9 cellular contexts compared by ENCODE assay signal in the genomic region with DNA sequence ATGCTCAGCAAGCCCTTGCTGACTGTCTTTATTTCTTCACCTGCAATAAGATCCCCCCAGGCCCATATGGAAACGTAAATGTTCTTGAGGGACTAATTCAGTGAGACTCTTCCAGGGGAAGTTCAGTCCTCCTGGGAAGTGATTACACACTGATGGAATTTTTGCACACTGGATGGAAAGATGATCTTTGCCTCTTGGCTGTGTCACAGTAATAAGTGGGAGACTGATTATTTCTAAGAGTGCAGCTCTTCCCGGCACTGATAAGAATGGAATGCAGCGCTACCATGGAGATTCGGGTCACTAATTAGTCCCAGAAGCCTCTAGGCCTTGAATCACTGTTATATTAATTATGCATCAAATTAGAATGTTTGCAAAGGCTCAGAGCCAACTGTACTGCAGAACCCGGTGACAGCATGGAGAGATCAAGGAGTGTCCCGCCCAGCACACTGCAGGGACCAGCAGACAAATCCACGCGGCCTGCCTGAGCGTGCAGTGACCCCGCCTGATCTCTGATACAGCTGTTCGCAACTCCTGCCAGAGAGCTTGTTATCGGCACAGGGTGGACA.
A peak's percentile ranks its signal among the peaks of the same experiment; 100 is the strongest.
DNase-seq lines count a peak whose midpoint lies in the region; TF ChIP-seq lines count a peak whose summit lies in the region.
"Had no signal": no experiment of that assay in that cellular context is flagged by ENCODE, and none has a peak within 500 bp of the region (broad histone marks: within the 10 kb centered on the region; RNA-seq: fewer than 3 reads in every experiment).

No MANE protein-coding gene starts in this region.

- no CpG with 5 or more reads among the region's 12 CpGs for WGBS in neuronal stem cell (ENCODE audit: extremely low coverage in 2 of 2, insufficient read length in 2 of 2, insufficient replicate concordance in 1 of 2), 2 donors

- peaks cover 14% of the 10 kb centered on the region; the same call in 1 of the 2 replicates for H3K9me3 ChIP-seq in OCI-LY7 (ENCODE audit: low read length)
- H3K9me3 ChIP-seq in neuronal stem cell (replicated peaks in 1 of 2; ENCODE audit: control insufficient read depth in 2 of 2, insufficient read depth in 1 of 2, low read depth in 1 of 2, low read length in 2 of 2), result peaks cover 4 to 21% of the 10 kb centered on the region in 2 donors

- no peak overlapping the region for H4K91ac ChIP-seq in neuronal stem cell (ENCODE audit: low read depth, low read length, poor library complexity)

- no peak overlapping the region for H4K8ac ChIP-seq in neuronal stem cell (ENCODE audit: low read depth, low read length)

- no peak overlapping the region for H3K14ac ChIP-seq in neuronal stem cell (ENCODE audit: low read length)

- no peak overlapping the region for H2BK12ac ChIP-seq in neuronal stem cell (ENCODE audit: low read length)

- no peak overlapping the region for H3K27ac ChIP-seq in OCI-LY7 (ENCODE audit: low read depth, low read length, poor library complexity, severe bottlenecking)
- no peak overlapping the region for H3K27ac ChIP-seq in neuronal stem cell (replicated peaks; ENCODE audit: low read length)

- CTCF ChIA-PET in OCI-LY7 (lab: Charles Lee; ENCODE audit: unreplicated experiment), result no interaction called here

- H3K9ac ChIP-seq in neuronal stem cell (ENCODE audit: low read depth, low read length, poor library complexity), result no peak overlapping the region

- H3K4me3 ChIP-seq in AG09309 (ENCODE audit: control insufficient read depth, low read depth, low read length) (no peak overlapping the region), OCI-LY7 (ENCODE audit: low read depth, low read length, poor library complexity, severe bottlenecking) (no peak overlapping the region), fibroblast of mammary gland (ENCODE audit: control insufficient read depth, low read depth, low read length) (no peak overlapping the region), neuronal stem cell (ENCODE audit: low read length in 2 of 2) (no peak overlapping the region)

- H2BK15ac ChIP-seq in neuronal stem cell (ENCODE audit: low read length), result no peak overlapping the region

- no peaks in the 10 kb centered on the region for H4K20me1 ChIP-seq in OCI-LY7 (ENCODE audit: insufficient read depth, low read length)

- H3K4me2 ChIP-seq in OCI-LY7 (ENCODE audit: low read length) (no peak overlapping the region), neuronal stem cell (ENCODE audit: insufficient read depth, low read length, poor library complexity, severe bottlenecking) (no peak overlapping the region)

- H2AK5ac ChIP-seq in neuronal stem cell (ENCODE audit: low read depth, low read length), result no peak overlapping the region

- H2BK5ac ChIP-seq in neuronal stem cell (ENCODE audit: low read length), result no peak overlapping the region

- no peaks in the 10 kb centered on the region for H3K79me2 ChIP-seq in OCI-LY7 (ENCODE audit: insufficient read depth, low read depth, low read length)

- peak overlapping the region; percentile 55 for H3K18ac ChIP-seq in neuronal stem cell (ENCODE audit: low read length)

- H3K4me1 ChIP-seq in OCI-LY7 (ENCODE audit: insufficient read depth, low read length, poor library complexity, severe bottlenecking) (peaks cover 4% of the 10 kb centered on the region), neuronal stem cell (ENCODE audit: control insufficient read depth in 2 of 2, insufficient read depth in 1 of 2, low read depth in 1 of 2, low read length in 2 of 2) (peaks cover 0 to 3% of the 10 kb centered on the region in 2 donors)

- H2AFZ ChIP-seq in OCI-LY7 (ENCODE audit: low read length) (peak overlapping the region; percentile 29; the same call in 1 of the 2 replicates), neuronal stem cell (ENCODE audit: low read length) (peak overlapping the region; percentile 65)

- intact Hi-C loops in OCI-LY7 (cut with micrococcal nuclease; ENCODE audit: unreplicated experiment), result no loop called here

- BruUV-seq in OCI-LY7 (replicated peaks; lab: Mats Ljungman, UMichigan), result no TSS peak

- H3K36me3 ChIP-seq in OCI-LY7 (ENCODE audit: insufficient read depth, low read length), result no peaks in the 10 kb centered on the region
- no peaks in the 10 kb centered on the region for H3K36me3 ChIP-seq in neuronal stem cell (replicated peaks in 1 of 2; ENCODE audit: control insufficient read depth in 2 of 2, insufficient read depth in 2 of 2, low read length in 2 of 2)

- no peak overlapping the region for H3K23ac ChIP-seq in neuronal stem cell (ENCODE audit: low read depth, low read length, poor library complexity)

- POLR2A ChIA-PET in OCI-LY7 (lab: Charles Lee), result interaction anchor here (0.7 kb wide), 1 partner anchor 26 kb away, joined by 3 read pairs; no protein-coding TSS in a partner anchor

- H3K9me2 ChIP-seq in OCI-LY7 (ENCODE audit: insufficient read depth, low read length), result no peaks in the 10 kb centered on the region

- H3K79me1 ChIP-seq in neuronal stem cell (ENCODE audit: low read depth, low read length), result no peaks in the 10 kb centered on the region

- no peak for TF ChIP-seq CTCF in AG09309 (IDR thresholded peaks at IDR 0.05; ENCODE audit: control insufficient read depth, insufficient read depth, low read depth, low read length, missing control alignments)
- TF ChIP-seq CTCF in OCI-LY7 (conservative IDR thresholded peaks at IDR 0.05; ENCODE audit: low read length), result no peak
- no peak for TF ChIP-seq CTCF in fibroblast of mammary gland (conservative IDR thresholded peaks at IDR 0.05; ENCODE audit: control insufficient read depth, insufficient read depth, low read depth, low read length)

- no peak overlapping the region for H2BK120ac ChIP-seq in neuronal stem cell (ENCODE audit: low read depth, low read length)

- no peak overlapping the region for H3K4ac ChIP-seq in neuronal stem cell (ENCODE audit: low read length)

- H3K27me3 ChIP-seq in neuronal stem cell (ENCODE audit: control insufficient read depth in 3 of 3, insufficient read depth in 3 of 3, low read depth in 1 of 3, low read length in 3 of 3), result no peaks in the 10 kb centered on the region

- DNase-seq in AG09309 (ENCODE audit: low read depth), result peak; percentile 59
- DNase-seq in OCI-LY7 (ENCODE audit: low spot score), result no peak
- DNase-seq in fibroblast of mammary gland (ENCODE audit: low read depth), result peak; percentile 91
- DNase-seq in neuronal stem cell (ENCODE audit: low spot score), result no peak
- no peak for DNase-seq in DMS153 (lab: John Stamatoyannopoulos, UW)
- DNase-seq in NCI-H345 treated with DMSO at 0.1 percent for 48 hours (lab: John Stamatoyannopoulos, UW; ENCODE audit: unreplicated experiment), result no peak
- no peak for DNase-seq in cortex of kidney (lab: John Stamatoyannopoulos, UW)
- DNase-seq in SIG-M5 treated with dmso at 0.1 percent for 504 hours (lab: John Stamatoyannopoulos, UW; ENCODE audit: unreplicated experiment), result no peak
- DNase-seq: stimulated activated CD4-positive, alpha-beta T cell treated with anti-CD3 and anti-CD28 coated beads, Interleukin-4, amount 100 ng/mL, for 24 hours had no signal

Comparison
In these comparisons a context has a peak if more than half of its experiments do, and no peak if none do; other contexts are left out.
1. DNase-seq: peak in AG09309 (single experiment) and fibroblast of mammary gland (single experiment); none in OCI-LY7 (single experiment), neuronal stem cell (single experiment), DMS153 (single experiment), NCI-H345 treated with DMSO at 0.1 percent for 48 hours (single experiment), cortex of kidney (single experiment) and SIG-M5 treated with dmso at 0.1 percent for 504 hours (single experiment).